8 cellular contexts compared by ENCODE assay signal in genomic region chr5:151126199-151126645, GRCh38. TPM values are rescaled to one million over a fixed set of nuclear protein-coding genes. Genes with fewer than 3 reads are reported as not detected.
DNase-seq lines count a peak whose midpoint lies in the region; ATAC-seq and TF ChIP-seq lines count a peak whose summit lies in the region.

No MANE protein-coding gene starts in this region.

- H3K4me2 ChIP-seq in GM23248 (ENCODE audit: unreplicated experiment): no peak overlapping the region

- peak; percentile 44 for ATAC-seq in activated CD4-positive, alpha-beta T cell treated with anti-CD3 and anti-CD28 coated beads for 36 hours
- ATAC-seq in right lobe of liver (peak; percentile 86 to 93 (median 88)), GM18505 (IDR thresholded peaks at IDR 0.05; ENCODE audit: unreplicated experiment) (no peak)

- no peaks in the 10 kb centered on the region for H3K9me2 ChIP-seq in GM23248 (ENCODE audit: insufficient read depth)

- H2AFZ ChIP-seq in GM23248: no peak overlapping the region

- peaks cover 82% of the 10 kb centered on the region for H3K36me3 Mint-ChIP-seq in activated CD4-positive, alpha-beta T cell treated with anti-CD3 and anti-CD28 coated beads for 36 hours (ENCODE audit: low read depth)

- peaks cover 12% of the 10 kb centered on the region; the same call in 1 of the 2 replicates for H3K79me2 ChIP-seq in GM23248 (ENCODE audit: insufficient read depth)

- in situ Hi-C loops in GM23248 (cut with MboI): no loop called here

- H4K20me1 ChIP-seq in GM23248 (ENCODE audit: insufficient read depth): no peaks in the 10 kb centered on the region

- no peaks in the 10 kb centered on the region for H3K9me3 ChIP-seq in GM23248 (ENCODE audit: low read depth)
- no peaks in the 10 kb centered on the region for H3K9me3 ChIP-seq in colonic mucosa
- H3K9me3 ChIP-seq in right lobe of liver: no peaks in the 10 kb centered on the region

- peak overlapping the region; percentile 62 for H3K27ac Mint-ChIP-seq in activated CD4-positive, alpha-beta T cell treated with anti-CD3 and anti-CD28 coated beads for 36 hours

- intact Hi-C loops in activated CD4-positive, alpha-beta T cell treated with anti-CD3 and anti-CD28 coated beads for 36 hours (cut with DNase I, micrococcal nuclease): loop anchor here (1.0 to 5.0 kb wide), 4 partner anchors 38 to 375 kb away; no protein-coding TSS in a partner anchor
- intact Hi-C loops in colonic mucosa (cut with DNase I): loop anchor here (2.0 to 5.0 kb wide), 2 partner anchors 37 to 111 kb away; no protein-coding TSS in a partner anchor
- intact Hi-C loops in right lobe of liver (cut with DNase I): loop anchor here in 1 of 2 donors (10.0 kb wide), 1 partner anchor 119 kb away; no protein-coding TSS in a partner anchor

- H3K27me3 Mint-ChIP-seq in activated CD4-positive, alpha-beta T cell treated with anti-CD3 and anti-CD28 coated beads for 36 hours: no peaks in the 10 kb centered on the region

- peaks cover 15% of the 10 kb centered on the region; the same call in 1 of the 2 replicates for H3F3A ChIP-seq in GM23248 (ENCODE audit: insufficient read depth)

- TF ChIP-seq POLR2A in right lobe of liver (IDR thresholded peaks at IDR 0.05): no peak
- no peak for TF ChIP-seq POLR2A in GM18505 (IDR thresholded peaks at IDR 0.05; ENCODE audit: borderline replicate concordance, extremely low read depth, insufficient read depth, insufficient read length)

- no peak overlapping the region for H3K27ac ChIP-seq in GM23248
- H3K27ac ChIP-seq in colonic mucosa: no peak overlapping the region
- H3K27ac ChIP-seq in right lobe of liver: no peak overlapping the region

- no peak overlapping the region for H3K9ac ChIP-seq in GM23248
- H3K9ac ChIP-seq in colonic mucosa (ENCODE audit: low read depth in 2 of 2, low read length in 2 of 2): no peak overlapping the region

- CTCF ChIA-PET in activated CD4-positive, alpha-beta T cell treated with anti-CD3 and anti-CD28 coated beads for 36 hours (lab: Charles Lee): interaction anchor here (0.6 to 27.2 kb wide), 47 partner anchors 12 to 1278 kb away, joined by 3 to 685 read pairs (median 4); partner anchors contain the start of genes ANXA6, CCDC69, GM2A and TNIP1

- 38 to 44% methylated on average over 9 of the region's 9 CpGs for WGBS in GM23248 (ENCODE audit: low coverage in 1 of 2, low lambda C conversion rate in 2 of 2, missing lambda C conversion rate in 2 of 2), 2 experiments
- 7% methylated on average over 6 of the region's 9 CpGs for WGBS in right lobe of liver (ENCODE audit: insufficient coverage, low coverage, low lambda C conversion rate, missing lambda C conversion rate)

- H3K4me1 ChIP-seq in GM23248 (ENCODE audit: insufficient read depth) (no peaks in the 10 kb centered on the region), colonic mucosa (no peaks in the 10 kb centered on the region), right lobe of liver (peaks cover 0 to 8% (median 0%) of the 10 kb centered on the region in 4 donors)

- no peak overlapping the region for H3K4me3 Mint-ChIP-seq in activated CD4-positive, alpha-beta T cell treated with anti-CD3 and anti-CD28 coated beads for 36 hours

- POLR2A ChIA-PET in activated CD4-positive, alpha-beta T cell treated with anti-CD3 and anti-CD28 coated beads for 36 hours (lab: Charles Lee): interaction anchor here (0.7 to 1.6 kb wide), 8 partner anchors 16 to 76 kb away, joined by 3 to 10 read pairs (median 4); partner anchors contain the start of gene ANXA6

- H3K4me3 ChIP-seq in GM23248 (no peak overlapping the region), colonic mucosa (no peak overlapping the region), right lobe of liver (no peak overlapping the region)

- H3K9me3 Mint-ChIP-seq in activated CD4-positive, alpha-beta T cell treated with anti-CD3 and anti-CD28 coated beads for 36 hours (ENCODE audit: low read depth): no peaks in the 10 kb centered on the region

- TF ChIP-seq CTCF in colonic mucosa (IDR thresholded peaks at IDR 0.05) (peak; percentile 71), right lobe of liver (IDR thresholded peaks at IDR 0.05) (peak; percentile 81 to 89 (median 84))

- DNase-seq in COR-L47 (lab: John Stamatoyannopoulos, UW) (peak; percentile 45), GM23248 (peak; percentile 72), NCI-H2196 (lab: John Stamatoyannopoulos, UW; ENCODE audit: unreplicated experiment) (peak; percentile 64), colonic mucosa (peak; percentile 75), right lobe of liver (peak; percentile 81 to 85 (median 83))
- DNase-seq in activated CD4-positive, alpha-beta T cell treated with anti-CD3 and anti-CD28 coated beads for 36 hours: peak; percentile 81
- DNase-seq in stimulated activated CD4-positive, alpha-beta T cell treated with anti-CD3 and anti-CD28 coated beads, TNF-alpha, amount 100 ng/mL, for 4 hours (ENCODE audit: low read depth in 3 of 3): peak; percentile 42 to 50 (median 43)

- peaks cover 75% of the 10 kb centered on the region for H3K4me1 Mint-ChIP-seq in activated CD4-positive, alpha-beta T cell treated with anti-CD3 and anti-CD28 coated beads for 36 hours

- H3K27me3 ChIP-seq in GM23248 (replicated peaks; ENCODE audit: insufficient read depth) (no peaks in the 10 kb centered on the region), colonic mucosa (no peaks in the 10 kb centered on the region), right lobe of liver (no peaks in the 10 kb centered on the region)

- peaks cover 52% of the 10 kb centered on the region; the same call in 1 of the 2 replicates for H3K36me3 ChIP-seq in GM23248 (ENCODE audit: low read depth)
- no peaks in the 10 kb centered on the region for H3K36me3 ChIP-seq in colonic mucosa
- peaks cover 7 to 68% (median 35%) of the 10 kb centered on the region in 4 donors for H3K36me3 ChIP-seq in right lobe of liver

RNA-seq across cellular contexts. Expression of gene ANXA6, which starts 31.4 kb away (rescaled TPM):
- total RNA-seq in GM23248 (2014; rRNA removed; shearing (Covaris generic)): 384 and 409 TPM in 2 replicates
- 183 and 190 TPM in 2 replicates for polyA plus RNA-seq in GM23248 (2016; fragmentation: Nextera tagmentation; extraction: Ambion mirVana)
- 100 to 1,000 TPM; 322 to 332 TPM for total RNA-seq in activated CD4-positive, alpha-beta T cell treated with anti-CD3 and anti-CD28 coated beads for 36 hours
- total RNA-seq in colonic mucosa: 10 to 100 TPM; 21.2 to 39.8 TPM
- 100 to 1,000 TPM; 143 to 236 (median 165) TPM for total RNA-seq in right lobe of liver

RNA-seq across cellular contexts. Expression of gene TNIP1, which starts 45.4 kb away (rescaled TPM):
- total RNA-seq in GM23248 (2014; rRNA removed; shearing (Covaris generic)): 88.8 and 92.1 TPM in 2 replicates
- polyA plus RNA-seq in GM23248 (2016; fragmentation: Nextera tagmentation; extraction: Ambion mirVana): 43.1 and 43.2 TPM in 2 replicates
- total RNA-seq in activated CD4-positive, alpha-beta T cell treated with anti-CD3 and anti-CD28 coated beads for 36 hours: 100 to 1,000 TPM; 351 to 408 TPM
- 100 to 1,000 TPM; 153 to 220 TPM for total RNA-seq in colonic mucosa
- 100 to 1,000 TPM in 1 of 6 experiments, 10 to 100 TPM in 5; 70.1 to 155 (median 79.1) TPM for total RNA-seq in right lobe of liver
